Comparison of ENCODE assay signal across 26 cellular contexts in genomic region chr11:1924121-1924520, GRCh38. TPM values are rescaled to one million over a fixed set of nuclear protein-coding genes. Genes with fewer than 3 reads are reported as not detected.
DNase-seq lines count a peak whose midpoint lies in the region; ATAC-seq and TF ChIP-seq lines count a peak whose summit lies in the region.
"Had no signal": no experiment of that assay in that cellular context is flagged by ENCODE, and none has a peak within 500 bp of the region (broad histone marks: within the 10 kb centered on the region; RNA-seq: fewer than 3 reads in every experiment).

No MANE protein-coding gene starts in this region.

- no peak for ATAC-seq in right cardiac atrium
- ATAC-seq in left lobe of liver = no peak
- no peak for ATAC-seq in upper lobe of right lung
- ATAC-seq: activated CD4-positive, alpha-beta T cell treated with anti-CD3 and anti-CD28 coated beads for 36 hours; activated T-cell treated with anti-CD3 and anti-CD28 coated beads, Interleukin-2, amount 50 U/mL, for 72 hours; T-cell had no signal

- H3K36me3 ChIP-seq in osteoblast (ENCODE audit: insufficient read depth, low read length) (no peaks in the 10 kb centered on the region), upper lobe of right lung (no peaks in the 10 kb centered on the region)
- H3K36me3 ChIP-seq: upper lobe of left lung had no signal

- H3K27me3 ChIP-seq in right cardiac atrium (ENCODE audit: control insufficient read depth, insufficient read depth) = no peaks in the 10 kb centered on the region
- no peaks in the 10 kb centered on the region for H3K27me3 ChIP-seq in osteoblast (ENCODE audit: insufficient read depth, low read length)
- no peaks in the 10 kb centered on the region for H3K27me3 ChIP-seq in upper lobe of right lung
- H3K27me3 ChIP-seq: upper lobe of left lung had no signal

- H3K4me3 ChIP-seq in right cardiac atrium (ENCODE audit: low read length) = no peak overlapping the region
- no peak overlapping the region for H3K4me3 ChIP-seq in osteoblast (ENCODE audit: insufficient read depth, low read length)
- H3K4me3 ChIP-seq in upper lobe of right lung = no peak overlapping the region
- H3K4me3 ChIP-seq: upper lobe of left lung had no signal

- H3K4me2 ChIP-seq in osteoblast (ENCODE audit: insufficient read depth, low read length) = no peak overlapping the region

- WGBS in right cardiac atrium = 78% methylated on average over 15 of the region's 15 CpGs

- H2AFZ ChIP-seq in osteoblast (ENCODE audit: low read length) = no peak overlapping the region

- H3K79me2 ChIP-seq in osteoblast (ENCODE audit: insufficient read depth, low read length) = no peaks in the 10 kb centered on the region

- no peaks in the 10 kb centered on the region for H4K20me1 ChIP-seq in osteoblast (ENCODE audit: insufficient read depth, low read length)

- TF ChIP-seq CTCF in osteoblast (IDR thresholded peaks at IDR 0.05; ENCODE audit: extremely low read depth, low read depth, low read length) (no peak), upper lobe of right lung (IDR thresholded peaks at IDR 0.05) (no peak)

- intact Hi-C loops in right cardiac atrium (cut with DNase I) (loop anchor here in 2 of 4 donors (5.0 to 10.0 kb wide), 2 partner anchors 42 to 221 kb away; no protein-coding TSS in a partner anchor), upper lobe of right lung (cut with DNase I) (no loop called here)

- DNase-seq in D341Med (ENCODE audit: low spot score) = peak; percentile 37
- DNase-seq in M059J (ENCODE audit: low read depth) = peak; percentile 26
- DNase-seq in right cardiac atrium = peak in 2 of 3 donors; percentile 50 to 52
- DNase-seq in osteoblast (ENCODE audit: insufficient read length, low spot score, missing footprints) = peak; percentile 70
- DNase-seq in NCI-H1417 (lab: John Stamatoyannopoulos, UW) = no peak
- no peak for DNase-seq in left lobe of liver (ENCODE audit: low spot score)
- no peak for DNase-seq in upper lobe of right lung
- DNase-seq: activated CD4-positive, alpha-beta T cell treated with anti-CD3 and anti-CD28 coated beads for 36 hours; activated naive CD4-positive, alpha-beta T cell treated with anti-CD3 and anti-CD28 coated beads, Interleukin-2, amount 50 U/mL, for 16 hours; activated T-cell treated with anti-CD3 and anti-CD28 coated beads, Interleukin-2, amount 50 U/mL, for 72 hours; cerebellar nuclear complex; EL; erythroblast; foreskin melanocyte; GOT3; NCI-H446; OCI-M1; SIG-M5; T-cell had no signal

- H3K4me1 ChIP-seq in right cardiac atrium (ENCODE audit: control insufficient read depth, insufficient read depth, low read length) (no peaks in the 10 kb centered on the region), osteoblast (ENCODE audit: insufficient read depth, low read length) (peaks cover 4% of the 10 kb centered on the region), upper lobe of right lung (no peaks in the 10 kb centered on the region)
- H3K4me1 ChIP-seq: upper lobe of left lung had no signal

- H3K27ac ChIP-seq in right cardiac atrium (ENCODE audit: low read length) (no peak overlapping the region), osteoblast (ENCODE audit: low read depth, low read length) (no peak overlapping the region), upper lobe of right lung (no peak overlapping the region)
- H3K27ac ChIP-seq: C4-2B, HL-60, upper lobe of left lung had no signal

- no peaks in the 10 kb centered on the region for H3K9me3 ChIP-seq in right cardiac atrium (ENCODE audit: control insufficient read depth, low read length)
- H3K9me3 ChIP-seq in osteoblast (ENCODE audit: low read depth, low read length) = no peaks in the 10 kb centered on the region
- H3K9me3 ChIP-seq in upper lobe of right lung = no peaks in the 10 kb centered on the region
- H3K9me3 ChIP-seq: upper lobe of left lung had no signal

RNA-seq across cellular contexts. Expression of gene TNNT3, which starts 4.6 kb away (rescaled TPM):
- total RNA-seq in M059J (2014; rRNA removed; shearing (Covaris generic)) = not detected in 2 replicates
- 10 to 100 TPM in 3 of 4 donors, 1 to 10 TPM in 1; 9.0 to 58.7 (median 34.1) TPM for total RNA-seq in right cardiac atrium
- 63.1 TPM for polyA plus RNA-seq in right cardiac atrium
- not detected in 2 replicates for total RNA-seq in osteoblast
- not detected for total RNA-seq in left lobe of liver
- 0.43 TPM for total RNA-seq in upper lobe of right lung
- total RNA-seq: renal cortical epithelial cell had no signal

RNA-seq across cellular contexts. Expression of gene MRPL23, which starts 23.0 kb away (rescaled TPM):
- total RNA-seq in M059J (2014; rRNA removed; shearing (Covaris generic)) = 206 and 224 TPM in 2 replicates
- 100 to 1,000 TPM in 1 of 4 donors, 10 to 100 TPM in 3; 47.1 to 102 (median 74.8) TPM for total RNA-seq in right cardiac atrium
- 108 TPM for polyA plus RNA-seq in right cardiac atrium
- total RNA-seq in osteoblast = 84.9 and 94.5 TPM in 2 replicates
- 47.2 TPM for total RNA-seq in left lobe of liver
- 58.6 TPM for total RNA-seq in upper lobe of right lung

RNA-seq across cellular contexts. Expression of gene PRR33, which starts 32.4 kb away (rescaled TPM):
- total RNA-seq in M059J (2014; rRNA removed; shearing (Covaris generic)) = not detected in 2 replicates
- total RNA-seq in right cardiac atrium (under 1 TPM; 0.11 to 0.82 (median 0.24) TPM), osteoblast (not detected in 2 replicates), left lobe of liver (not detected), upper lobe of right lung (not detected)
- 0.81 TPM for polyA plus RNA-seq in right cardiac atrium
- total RNA-seq: activated T-cell treated with anti-CD3 and anti-CD28 coated beads, Interleukin-2, amount 50 U/mL, for 72 hours; aorta; liver; mucosa of gallbladder; renal cortical epithelial cell; upper lobe of left lung had no signal
- polyA plus RNA-seq: aorta, liver had no signal

Comparison
In these comparisons a context has a peak if more than half of its experiments do, and no peak if none do; other contexts are left out.
1. DNase-seq: peak in D341Med (single experiment), M059J (single experiment), right cardiac atrium (2 of 3) and osteoblast (single experiment); none in NCI-H1417 (0 of 3), left lobe of liver (single experiment) and upper lobe of right lung (single experiment).